In genomic region chr5:77086611-77087483, GRCh38 we compare ENCODE assay signal across 1 cellular context.
TF ChIP-seq lines count a peak whose summit lies in the region.

A gene with protein sequence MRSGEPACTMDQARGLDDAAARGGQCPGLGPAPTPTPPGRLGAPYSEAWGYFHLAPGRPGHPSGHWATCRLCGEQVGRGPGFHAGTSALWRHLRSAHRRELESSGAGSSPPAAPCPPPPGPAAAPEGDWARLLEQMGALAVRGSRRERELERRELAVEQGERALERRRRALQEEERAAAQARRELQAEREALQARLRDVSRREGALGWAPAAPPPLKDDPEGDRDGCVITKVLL (minus strand): TSS chr5:77087285. CDS start chr5:77077878, 9,407 bp downstream.

TF ChIP-seq in HEK293, 187 proteins besides CTCF, POLR2A, EP300 and RAD21 (continued from another document and continues in another):
- TF ChIP-seq, protein P1, sequence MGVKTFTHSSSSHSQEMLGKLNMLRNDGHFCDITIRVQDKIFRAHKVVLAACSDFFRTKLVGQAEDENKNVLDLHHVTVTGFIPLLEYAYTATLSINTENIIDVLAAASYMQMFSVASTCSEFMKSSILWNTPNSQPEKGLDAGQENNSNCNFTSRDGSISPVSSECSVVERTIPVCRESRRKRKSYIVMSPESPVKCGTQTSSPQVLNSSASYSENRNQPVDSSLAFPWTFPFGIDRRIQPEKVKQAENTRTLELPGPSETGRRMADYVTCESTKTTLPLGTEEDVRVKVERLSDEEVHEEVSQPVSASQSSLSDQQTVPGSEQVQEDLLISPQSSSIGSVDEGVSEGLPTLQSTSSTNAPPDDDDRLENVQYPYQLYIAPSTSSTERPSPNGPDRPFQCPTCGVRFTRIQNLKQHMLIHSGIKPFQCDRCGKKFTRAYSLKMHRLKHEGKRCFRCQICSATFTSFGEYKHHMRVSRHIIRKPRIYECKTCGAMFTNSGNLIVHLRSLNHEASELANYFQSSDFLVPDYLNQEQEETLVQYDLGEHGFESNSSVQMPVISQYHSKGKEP (tag by site-specific recombination; IDR thresholded peaks at IDR 0.05), result peak; percentile 83
- TF ChIP-seq ZNF48 (tag by site-specific recombination; IDR thresholded peaks at IDR 0.05) (no peak), WT1 (tag by site-specific recombination; IDR thresholded peaks at IDR 0.05) (peak; percentile 45; the same call in 1 of the 2 replicates), ZNF530 (tag by site-specific recombination; IDR thresholded peaks at IDR 0.05; ENCODE audit: low read depth) (no peak), GFI1B (tag by site-specific recombination; IDR thresholded peaks at IDR 0.05) (peak; percentile 71), ZNF394 (tag by site-specific recombination; IDR thresholded peaks at IDR 0.05; ENCODE audit: borderline replicate concordance) (peak; percentile 48), YY2 (tag by site-specific recombination; IDR thresholded peaks at IDR 0.05) (0 out of 2 replicates have a peak, but pooled peaks have one; percentile 27), ZNF501 (tag by site-specific recombination; IDR thresholded peaks at IDR 0.05) (peak; percentile 61; the same call in 1 of the 2 replicates), ZNF24 (tag by site-specific recombination; IDR thresholded peaks at IDR 0.05) (peak; percentile 71; the same call in 1 of the 2 replicates), BCL11A (tag by site-specific recombination; IDR thresholded peaks at IDR 0.05; ENCODE audit: low read depth) (peak; percentile 39; the same call in 1 of the 2 replicates), PBX3 (CRISPR knock-in tag; IDR thresholded peaks at IDR 0.05) (peak; percentile 28; the same call in 1 of the 2 replicates), SALL2 (tag by site-specific recombination; IDR thresholded peaks at IDR 0.05; ENCODE audit: borderline replicate concordance) (no peak), ZBTB8A (tag by site-specific recombination; IDR thresholded peaks at IDR 0.05) (peak; percentile 98), BCL6B (tag by site-specific recombination; IDR thresholded peaks at IDR 0.05) (peak; percentile 70), ZNF580 (tag by site-specific recombination; IDR thresholded peaks at IDR 0.05) (peak; percentile 50; the same call in 1 of the 2 replicates), YY1 (tag by site-specific recombination; IDR thresholded peaks at IDR 0.05) (peak; percentile 40; the same call in 1 of the 2 replicates), ZNF791 (tag by site-specific recombination; IDR thresholded peaks at IDR 0.05) (no peak), SP7 (tag by site-specific recombination; IDR thresholded peaks at IDR 0.05) (peak; percentile 33), REPIN1 (tag by site-specific recombination; IDR thresholded peaks at IDR 0.05; ENCODE audit: low read depth) (peak; percentile 14; the same call in 1 of the 2 replicates), REST (tag by site-specific recombination; IDR thresholded peaks at IDR 0.05) (peak; percentile 17; the same call in 1 of the 2 replicates), ZNF2 (tag by site-specific recombination; IDR thresholded peaks at IDR 0.05) (0 out of 2 replicates have a peak, but pooled peaks have one; percentile 53), ZNF596 (tag by site-specific recombination; IDR thresholded peaks at IDR 0.05) (0 out of 2 replicates have a peak, but pooled peaks have one; percentile 3), ZXDB (tag by site-specific recombination; IDR thresholded peaks at IDR 0.05) (peak; percentile 74), ZNF324 (tag by site-specific recombination; IDR thresholded peaks at IDR 0.05) (peak; percentile 69; the same call in 1 of the 2 replicates), KLF9 (tag by site-specific recombination; IDR thresholded peaks at IDR 0.05; ENCODE audit: low read depth) (peak; percentile 53), INSM2 (tag by site-specific recombination; IDR thresholded peaks at IDR 0.05) (peak; percentile 79; the same call in 1 of the 2 replicates), SP3 (tag by site-specific recombination; IDR thresholded peaks at IDR 0.05) (peak; percentile 49; the same call in 1 of the 2 replicates), ZFHX2 (tag by site-specific recombination; conservative IDR thresholded peaks at IDR 0.05) (peak; percentile 12; the same call in 1 of the 2 replicates), SCRT2 (tag by site-specific recombination; IDR thresholded peaks at IDR 0.05) (no peak), ZBTB17 (tag by site-specific recombination; IDR thresholded peaks at IDR 0.05) (peak; percentile 81), ZNF639 (tag by site-specific recombination; IDR thresholded peaks at IDR 0.05) (peak; percentile 19; the same call in 1 of the 2 replicates)
- TF ChIP-seq, protein P2, sequence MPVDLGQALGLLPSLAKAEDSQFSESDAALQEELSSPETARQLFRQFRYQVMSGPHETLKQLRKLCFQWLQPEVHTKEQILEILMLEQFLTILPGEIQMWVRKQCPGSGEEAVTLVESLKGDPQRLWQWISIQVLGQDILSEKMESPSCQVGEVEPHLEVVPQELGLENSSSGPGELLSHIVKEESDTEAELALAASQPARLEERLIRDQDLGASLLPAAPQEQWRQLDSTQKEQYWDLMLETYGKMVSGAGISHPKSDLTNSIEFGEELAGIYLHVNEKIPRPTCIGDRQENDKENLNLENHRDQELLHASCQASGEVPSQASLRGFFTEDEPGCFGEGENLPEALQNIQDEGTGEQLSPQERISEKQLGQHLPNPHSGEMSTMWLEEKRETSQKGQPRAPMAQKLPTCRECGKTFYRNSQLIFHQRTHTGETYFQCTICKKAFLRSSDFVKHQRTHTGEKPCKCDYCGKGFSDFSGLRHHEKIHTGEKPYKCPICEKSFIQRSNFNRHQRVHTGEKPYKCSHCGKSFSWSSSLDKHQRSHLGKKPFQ (tag by site-specific recombination; IDR thresholded peaks at IDR 0.05), result peak; percentile 64; the same call in 1 of the 2 replicates
- TF ChIP-seq, protein P3, sequence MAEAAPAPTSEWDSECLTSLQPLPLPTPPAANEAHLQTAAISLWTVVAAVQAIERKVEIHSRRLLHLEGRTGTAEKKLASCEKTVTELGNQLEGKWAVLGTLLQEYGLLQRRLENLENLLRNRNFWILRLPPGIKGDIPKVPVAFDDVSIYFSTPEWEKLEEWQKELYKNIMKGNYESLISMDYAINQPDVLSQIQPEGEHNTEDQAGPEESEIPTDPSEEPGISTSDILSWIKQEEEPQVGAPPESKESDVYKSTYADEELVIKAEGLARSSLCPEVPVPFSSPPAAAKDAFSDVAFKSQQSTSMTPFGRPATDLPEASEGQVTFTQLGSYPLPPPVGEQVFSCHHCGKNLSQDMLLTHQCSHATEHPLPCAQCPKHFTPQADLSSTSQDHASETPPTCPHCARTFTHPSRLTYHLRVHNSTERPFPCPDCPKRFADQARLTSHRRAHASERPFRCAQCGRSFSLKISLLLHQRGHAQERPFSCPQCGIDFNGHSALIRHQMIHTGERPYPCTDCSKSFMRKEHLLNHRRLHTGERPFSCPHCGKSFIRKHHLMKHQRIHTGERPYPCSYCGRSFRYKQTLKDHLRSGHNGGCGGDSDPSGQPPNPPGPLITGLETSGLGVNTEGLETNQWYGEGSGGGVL (tag by site-specific recombination; IDR thresholded peaks at IDR 0.05), result peak; percentile 41; the same call in 1 of the 2 replicates
- TF ChIP-seq, protein P4, sequence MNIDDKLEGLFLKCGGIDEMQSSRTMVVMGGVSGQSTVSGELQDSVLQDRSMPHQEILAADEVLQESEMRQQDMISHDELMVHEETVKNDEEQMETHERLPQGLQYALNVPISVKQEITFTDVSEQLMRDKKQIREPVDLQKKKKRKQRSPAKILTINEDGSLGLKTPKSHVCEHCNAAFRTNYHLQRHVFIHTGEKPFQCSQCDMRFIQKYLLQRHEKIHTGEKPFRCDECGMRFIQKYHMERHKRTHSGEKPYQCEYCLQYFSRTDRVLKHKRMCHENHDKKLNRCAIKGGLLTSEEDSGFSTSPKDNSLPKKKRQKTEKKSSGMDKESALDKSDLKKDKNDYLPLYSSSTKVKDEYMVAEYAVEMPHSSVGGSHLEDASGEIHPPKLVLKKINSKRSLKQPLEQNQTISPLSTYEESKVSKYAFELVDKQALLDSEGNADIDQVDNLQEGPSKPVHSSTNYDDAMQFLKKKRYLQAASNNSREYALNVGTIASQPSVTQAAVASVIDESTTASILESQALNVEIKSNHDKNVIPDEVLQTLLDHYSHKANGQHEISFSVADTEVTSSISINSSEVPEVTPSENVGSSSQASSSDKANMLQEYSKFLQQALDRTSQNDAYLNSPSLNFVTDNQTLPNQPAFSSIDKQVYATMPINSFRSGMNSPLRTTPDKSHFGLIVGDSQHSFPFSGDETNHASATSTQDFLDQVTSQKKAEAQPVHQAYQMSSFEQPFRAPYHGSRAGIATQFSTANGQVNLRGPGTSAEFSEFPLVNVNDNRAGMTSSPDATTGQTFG (tag by site-specific recombination; IDR thresholded peaks at IDR 0.05; ENCODE audit: borderline replicate concordance), result no peak
